Comparison of ENCODE assay signal across 34 cellular contexts in the genomic region with DNA sequence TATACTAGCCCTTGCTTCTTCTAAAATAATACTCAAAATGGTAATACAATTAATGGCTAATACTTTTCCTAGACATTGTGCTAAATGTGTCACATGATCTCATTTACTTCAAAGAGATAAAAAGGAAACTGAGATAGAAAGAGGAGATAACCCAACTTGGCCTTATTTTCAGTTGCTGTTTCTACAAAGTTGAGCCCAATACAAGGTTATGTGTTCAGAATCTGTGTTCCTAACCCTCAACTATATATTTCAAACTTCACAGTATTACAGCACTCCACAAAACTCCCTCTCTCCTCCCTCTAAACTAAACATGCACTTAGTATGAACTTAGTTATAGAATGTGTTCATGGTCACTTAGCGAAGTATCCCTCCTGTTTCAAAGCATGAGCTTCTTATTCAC.
"Had no signal": no experiment of that assay in that cellular context is flagged by ENCODE, and none has a peak within 500 bp of the region (broad histone marks: within the 10 kb centered on the region; RNA-seq: fewer than 3 reads in every experiment).

No MANE protein-coding gene starts in this region.

- H3K9me3 Mint-ChIP-seq: activated B cell treated with CpG ODN at 0.5 μM for 24 hours; activated CD4-positive, alpha-beta memory T cell treated with anti-CD3 and anti-CD28 coated beads for 36 hours; activated CD4-positive, alpha-beta T cell treated with anti-CD3 and anti-CD28 coated beads, Interleukin-2, amount 10 ng/mL, durations not matched to agents 24 days and 14 days; activated CD8-positive, alpha-beta T cell treated with anti-CD3 and anti-CD28 coated beads for 36 hours; activated naive CD4-positive, alpha-beta T cell treated with anti-CD3 and anti-CD28 coated beads for 36 hours; activated naive CD4-positive, alpha-beta T cell treated with anti-CD3 and anti-CD28 coated beads, Interleukin-2, amount 50 U/mL, for 72 hours; activated T-helper 1 cell treated with anti-CD3 and anti-CD28 coated beads, Interleukin-12 subunit alpha, Interleukin-12 subunit beta, Interleukin-2, Interleukin-4 antibody, amounts not matched to agents 30 ng/mL and 10 ng/mL and 1 ng/mL, durations not matched to agents 14 hours and 24 hours and 36 hours; T-helper 1 cell treated with Interleukin-12 subunit alpha and Interleukin-12 subunit beta and Interleukin-4 antibody, amounts not matched to agents 30 μg/mL and 1 μg/mL, for 36 hours; T-helper 2 cell treated with Interferon-gamma antibody and Interleukin-4, amounts not matched to agents 5 μg/mL and 100 μg/mL, for 36 hours had no signal

- H3K9me3 ChIP-seq: adrenal gland, body of pancreas, breast epithelium had no signal

- H3K27ac ChIP-seq: adrenal gland, body of pancreas, brain microvascular endothelial cell, breast epithelium, VCaP had no signal

- DNase-seq: activated B cell treated with CpG ODN at 0.5 μM for 24 hours; activated CD4-positive, alpha-beta memory T cell treated with anti-CD3 and anti-CD28 coated beads for 36 hours; activated CD4-positive, alpha-beta T cell treated with anti-CD3 and anti-CD28 coated beads for 4 hours; activated CD4-positive, alpha-beta T cell treated with anti-CD3 and anti-CD28 coated beads, Interleukin-2, amount 10 ng/mL, durations not matched to agents 24 days and 14 days; activated CD4-positive, alpha-beta T cell treated with anti-CD3 and anti-CD28 coated beads, Interleukin-2, amount 50 U/mL, for 1 hour; activated CD4-positive, alpha-beta T cell treated with anti-CD3 and anti-CD28 coated beads, Interleukin-2, amount 50 U/mL, for 4 hours; activated CD4-positive, CD25-positive, alpha-beta regulatory T cell treated with anti-CD3 and anti-CD28 coated beads, Interleukin-2, amount 50 U/mL, for 72 hours; activated CD8-positive, alpha-beta memory T cell treated with anti-CD3 and anti-CD28 coated beads, Interleukin-2, amount 50 U/mL, for 4 hours; activated CD8-positive, alpha-beta T cell treated with anti-CD3 and anti-CD28 coated beads for 36 hours; activated effector memory CD4-positive, alpha-beta T cell treated with anti-CD3 and anti-CD28 coated beads, Interleukin-2, amount 50 U/mL, for 16 hours; activated gamma-delta T cell treated with Interleukin-2 at 50 U/mL for 16 hours; activated naive CD4-positive, alpha-beta T cell; activated naive CD4-positive, alpha-beta T cell treated with anti-CD3 and anti-CD28 coated beads for 36 hours; activated naive CD4-positive, alpha-beta T cell treated with anti-CD3 and anti-CD28 coated beads, Interleukin-2, amount 50 U/mL, for 16 hours; activated naive CD8-positive, alpha-beta T cell treated with anti-CD3 and anti-CD28 coated beads for 36 hours; activated T-cell treated with anti-CD3 and anti-CD28 coated beads for 4 hours; activated T-cell treated with anti-CD3 and anti-CD28 coated beads, Interleukin-2, amount 50 U/mL, for 1 hour; activated T-cell treated with anti-CD3 and anti-CD28 coated beads, Interleukin-2, amount 50 U/mL, for 4 hours; activated T-cell treated with anti-CD3 and anti-CD28 coated beads, Interleukin-2, amount 50 U/mL, for 72 hours; adrenal gland; amniotic stem cell; aorta; body of pancreas; brain microvascular endothelial cell; central memory CD4-positive, alpha-beta T cell; T-helper 2 cell; T-helper 9 cell had no signal

- H3K36me3 Mint-ChIP-seq: activated CD4-positive, alpha-beta memory T cell treated with anti-CD3 and anti-CD28 coated beads for 36 hours; activated naive CD4-positive, alpha-beta T cell treated with anti-CD3 and anti-CD28 coated beads, Interleukin-2, amount 50 U/mL, for 72 hours; activated naive CD8-positive, alpha-beta T cell treated with anti-CD3 and anti-CD28 coated beads for 36 hours had no signal

- H3K4me3 ChIP-seq: adrenal gland, body of pancreas, breast epithelium had no signal

- H3K27me3 Mint-ChIP-seq: activated B cell treated with CpG ODN at 0.5 μM for 24 hours; activated CD4-positive, alpha-beta memory T cell treated with anti-CD3 and anti-CD28 coated beads for 36 hours; activated CD4-positive, alpha-beta T cell treated with anti-CD3 and anti-CD28 coated beads, Interleukin-2, amount 10 ng/mL, durations not matched to agents 24 days and 14 days; activated CD8-positive, alpha-beta T cell treated with anti-CD3 and anti-CD28 coated beads for 36 hours; activated naive CD8-positive, alpha-beta T cell treated with anti-CD3 and anti-CD28 coated beads for 36 hours; activated T-helper 17 cell treated with anti-CD3 and anti-CD28 coated beads, Interleukin-2, amount 50 U/mL, for 72 hours had no signal

- H3K36me3 ChIP-seq: adrenal gland, brain microvascular endothelial cell, breast epithelium had no signal

- H3K4me1 Mint-ChIP-seq: activated B cell treated with CpG ODN at 0.5 μM for 24 hours; activated CD4-positive, alpha-beta T cell treated with anti-CD3 and anti-CD28 coated beads, Interleukin-2, amount 10 ng/mL, durations not matched to agents 24 days and 14 days; activated naive CD8-positive, alpha-beta T cell treated with anti-CD3 and anti-CD28 coated beads for 36 hours; activated T-helper 17 cell treated with anti-CD3 and anti-CD28 coated beads, Interleukin-2, amount 50 U/mL, for 72 hours had no signal

- H3K27ac Mint-ChIP-seq: activated B cell treated with CpG ODN at 0.5 μM for 24 hours; activated CD4-positive, alpha-beta memory T cell treated with anti-CD3 and anti-CD28 coated beads for 36 hours; activated CD4-positive, alpha-beta T cell treated with anti-CD3 and anti-CD28 coated beads, Interleukin-2, amount 10 ng/mL, durations not matched to agents 24 days and 14 days; activated CD8-positive, alpha-beta T cell treated with anti-CD3 and anti-CD28 coated beads for 36 hours; activated naive CD4-positive, alpha-beta T cell treated with anti-CD3 and anti-CD28 coated beads for 36 hours; activated naive CD4-positive, alpha-beta T cell treated with anti-CD3 and anti-CD28 coated beads, Interleukin-2, amount 50 U/mL, for 72 hours; activated naive CD8-positive, alpha-beta T cell treated with anti-CD3 and anti-CD28 coated beads for 36 hours; activated T-cell treated with anti-CD3 and anti-CD28 coated beads, Interleukin-2, amount 50 U/mL, for 72 hours; activated T-helper 1 cell treated with anti-CD3 and anti-CD28 coated beads, Interleukin-12 subunit alpha, Interleukin-12 subunit beta, Interleukin-2, Interleukin-4 antibody, amounts not matched to agents 30 ng/mL and 10 ng/mL and 1 ng/mL, durations not matched to agents 14 hours and 24 hours and 36 hours; activated T-helper 17 cell treated with anti-CD3 and anti-CD28 coated beads, Interleukin-2, amount 50 U/mL, for 72 hours; T-helper 1 cell treated with Interleukin-12 subunit alpha and Interleukin-12 subunit beta and Interleukin-4 antibody, amounts not matched to agents 30 μg/mL and 1 μg/mL, for 36 hours; T-helper 2 cell treated with Interferon-gamma antibody and Interleukin-4, amounts not matched to agents 5 μg/mL and 100 μg/mL, for 36 hours had no signal

- H3K4me3 Mint-ChIP-seq: activated B cell treated with CpG ODN at 0.5 μM for 24 hours; activated CD4-positive, alpha-beta memory T cell treated with anti-CD3 and anti-CD28 coated beads for 36 hours; activated CD4-positive, alpha-beta T cell treated with anti-CD3 and anti-CD28 coated beads, Interleukin-2, amount 10 ng/mL, durations not matched to agents 24 days and 14 days; activated CD8-positive, alpha-beta T cell treated with anti-CD3 and anti-CD28 coated beads for 36 hours; activated naive CD4-positive, alpha-beta T cell treated with anti-CD3 and anti-CD28 coated beads for 36 hours; activated naive CD8-positive, alpha-beta T cell treated with anti-CD3 and anti-CD28 coated beads for 36 hours; activated T-cell treated with anti-CD3 and anti-CD28 coated beads, Interleukin-2, amount 50 U/mL, for 4 hours; activated T-cell treated with anti-CD3 and anti-CD28 coated beads, Interleukin-2, amount 50 U/mL, for 72 hours; activated T-helper 1 cell treated with anti-CD3 and anti-CD28 coated beads, Interleukin-12 subunit alpha, Interleukin-12 subunit beta, Interleukin-2, Interleukin-4 antibody, amounts not matched to agents 30 ng/mL and 10 ng/mL and 1 ng/mL, durations not matched to agents 14 hours and 24 hours and 36 hours; activated T-helper 17 cell treated with anti-CD3 and anti-CD28 coated beads, Interleukin-2, amount 50 U/mL, for 72 hours; T-helper 1 cell treated with Interleukin-12 subunit alpha and Interleukin-12 subunit beta and Interleukin-4 antibody, amounts not matched to agents 30 μg/mL and 1 μg/mL, for 36 hours; T-helper 2 cell treated with Interferon-gamma antibody and Interleukin-4, amounts not matched to agents 5 μg/mL and 100 μg/mL, for 36 hours had no signal
